8 cellular contexts compared by ENCODE assay signal in genomic region chr1:205226868-205227583, GRCh38. TPM values are rescaled to one million over a fixed set of nuclear protein-coding genes. Genes with fewer than 3 reads are reported as not detected.
DNase-seq lines count a peak whose midpoint lies in the region; ATAC-seq, FAIRE-seq and TF ChIP-seq lines count a peak whose summit lies in the region.

No MANE protein-coding gene starts in this region.

- H3K27me3 Mint-ChIP-seq in GM23338 (ENCODE audit: insufficient read depth, low read depth, poor library complexity) (peaks cover 17% of the 10 kb centered on the region), T-helper 17 cell (peaks cover 18% of the 10 kb centered on the region)

- H3K27me3 ChIP-seq in GM23338 (ENCODE audit: insufficient read depth) (peaks cover 12% of the 10 kb centered on the region), fibroblast of lung (ENCODE audit: control insufficient read depth, insufficient read depth, low read length) (no peaks in the 10 kb centered on the region), pancreas (no peaks in the 10 kb centered on the region)

- POLR2A ChIA-PET in HEK293T (lab: Yijun Ruan, JAX), result interaction anchor here (0.7 to 3.4 kb wide), 12 partner anchors 9 to 105 kb away, joined by 3 to 16 read pairs (median 4); partner anchors contain the start of genes DSTYK and RBBP5

- H3F3A ChIP-seq in GM23338 (replicated peaks; ENCODE audit: low read depth), result peaks cover 17% of the 10 kb centered on the region; the same call in 1 of the 2 replicates

- H3K4me3 Mint-ChIP-seq in GM23338, result peak overlapping the region; percentile 79
- H3K4me3 Mint-ChIP-seq in T-helper 17 cell, result peak overlapping the region; percentile 77

- H3K4me3 ChIP-seq in GM23338 (peak overlapping the region; percentile 61), fibroblast of lung (replicated peaks in 1 of 4; ENCODE audit: control extremely low read depth in 1 of 4, insufficient read depth in 1 of 4, low read depth in 3 of 4, low read length in 4 of 4) (peak overlapping the region; percentile 61 to 81 (median 75)), pancreas (peak overlapping the region; percentile 28 to 59 (median 45))

- ATAC-seq in GM23338, result peak; percentile 31
- no peak for ATAC-seq in T-helper 17 cell
- ATAC-seq in pancreas, result peak in 1 of 4 donors; percentile 5

- peak; percentile 40 for DNase-seq in A172 (ENCODE audit: low spot score)
- DNase-seq in GM23338 (ENCODE audit: low spot score), result no peak
- no peak for DNase-seq in T-helper 17 cell
- peak; percentile 33 to 68 for DNase-seq in fibroblast of lung (ENCODE audit: low read depth in 2 of 2)
- no peak for DNase-seq in pancreas
- no peak for DNase-seq in dedifferentiated amniotic fluid mesenchymal stem cell (ENCODE audit: extremely low spot score)
- no peak for DNase-seq in HEK293T (ENCODE audit: extremely low spot score)
- no peak for DNase-seq in AML-193 (lab: John Stamatoyannopoulos, UW)

- TF ChIP-seq CTCF in GM23338 (conservative IDR thresholded peaks at IDR 0.05; ENCODE audit: low read depth in 2 of 2) (no peak), fibroblast of lung (conservative IDR thresholded peaks at IDR 0.05 in 1 of 2, IDR thresholded peaks at IDR 0.05 in 1 of 2; ENCODE audit: low read depth in 1 of 2, low read length in 2 of 2) (no peak), pancreas (IDR thresholded peaks at IDR 0.05) (no peak)

- no peak for FAIRE-seq in pancreas (lab: Jason Lieb, UNC)

- no peaks in the 10 kb centered on the region for H3K9me3 Mint-ChIP-seq in GM23338

- H3K4me2 ChIP-seq in GM23338 (peak overlapping the region; percentile 86), fibroblast of lung (ENCODE audit: extremely low read depth, insufficient read depth, low read length) (peak overlapping the region; percentile 88)

- WGBS in pancreas, 2 donors, result 11 to 16% methylated on average over 8 of the region's 8 CpGs

- H3K79me2 ChIP-seq in GM23338 (replicated peaks; ENCODE audit: insufficient read depth), result 0 out of 2 replicates have a peak, but pooled peaks cover 5% of the 10 kb centered on the region
- no peaks in the 10 kb centered on the region for H3K79me2 ChIP-seq in fibroblast of lung (ENCODE audit: control insufficient read depth, insufficient read depth, low read length)

- CTCF ChIA-PET in HEK293T (lab: Yijun Ruan, JAX), result interaction anchor here (0.9 to 1.3 kb wide), 3 partner anchors 9 to 86 kb away, joined by 3 to 5 read pairs (median 3); no protein-coding TSS in a partner anchor

- H2AFZ ChIP-seq in GM23338 (peak overlapping the region; percentile 48; the same call in 1 of the 2 replicates), fibroblast of lung (ENCODE audit: low read length) (peak overlapping the region; percentile 46)

- H3K36me3 ChIP-seq in GM23338 (ENCODE audit: insufficient read depth) (no peaks in the 10 kb centered on the region), fibroblast of lung (ENCODE audit: control insufficient read depth, insufficient read depth, low read length) (no peaks in the 10 kb centered on the region), pancreas (no peaks in the 10 kb centered on the region)

- H3K4me1 Mint-ChIP-seq in GM23338 (peaks cover 34% of the 10 kb centered on the region), T-helper 17 cell (peaks cover 24% of the 10 kb centered on the region)

- no peaks in the 10 kb centered on the region for H3K9me3 ChIP-seq in T-helper 17 cell (ENCODE audit: control insufficient read depth, low read length, poor library complexity, severe bottlenecking)
- H3K9me3 ChIP-seq in fibroblast of lung (ENCODE audit: control insufficient read depth, insufficient read depth, low read depth, low read length), result no peaks in the 10 kb centered on the region
- H3K9me3 ChIP-seq in pancreas, result no peaks in the 10 kb centered on the region

- H3K27ac ChIP-seq in GM23338 (ENCODE audit: low read depth) (peak overlapping the region; percentile 70; the same call in 1 of the 2 replicates), fibroblast of lung (ENCODE audit: insufficient read depth, low read length) (no peak overlapping the region), pancreas (no peak overlapping the region)

- H3K27ac Mint-ChIP-seq in GM23338 (peak overlapping the region; percentile 80), T-helper 17 cell (peak overlapping the region; percentile 24)

- H3K4me1 ChIP-seq in GM23338 (ENCODE audit: insufficient read depth) (peaks cover 19% of the 10 kb centered on the region), fibroblast of lung (ENCODE audit: control insufficient read depth, extremely low read depth, insufficient read depth, low read length) (peaks cover 4% of the 10 kb centered on the region), pancreas (peaks cover 0 to 10% (median 3%) of the 10 kb centered on the region in 3 donors)

- no peaks in the 10 kb centered on the region for H3K9me2 ChIP-seq in GM23338 (ENCODE audit: insufficient read depth)

- H3K9ac ChIP-seq in fibroblast of lung (ENCODE audit: insufficient read depth, low read length), result no peak overlapping the region

- H4K20me1 ChIP-seq in GM23338 (replicated peaks; ENCODE audit: insufficient read depth) (no peaks in the 10 kb centered on the region; the same call in 1 of the 2 replicates), fibroblast of lung (ENCODE audit: control insufficient read depth, extremely low read depth, insufficient read depth, low read length) (no peaks in the 10 kb centered on the region)

- intact Hi-C loops in pancreas (cut with DNase I), result no loop called here

- H3K36me3 Mint-ChIP-seq in GM23338 (ENCODE audit: low read depth) (no peaks in the 10 kb centered on the region), T-helper 17 cell (ENCODE audit: low read depth) (no peaks in the 10 kb centered on the region)

TF ChIP-seq in GM23338, 12 proteins besides CTCF, POLR2A, EP300 and RAD21 (continues in another document):
- no peak for TF ChIP-seq EZH2phosphoT487 (IDR thresholded peaks at IDR 0.05; ENCODE audit: unreplicated experiment)

TF ChIP-seq in HEK293T, 16 proteins besides CTCF, POLR2A, EP300 and RAD21:
- TF ChIP-seq FOXA1 (IDR thresholded peaks at IDR 0.05) (no peak), ELF4 (IDR thresholded peaks at IDR 0.05) (no peak), ARNT (IDR thresholded peaks at IDR 0.05) (no peak), PKNOX1 (IDR thresholded peaks at IDR 0.05) (no peak), L3MBTL2 (conservative IDR thresholded peaks at IDR 0.05) (no peak), TARDBP (IDR thresholded peaks at IDR 0.05) (no peak), FOXK2 (IDR thresholded peaks at IDR 0.05) (no peak), ZNF384 (IDR thresholded peaks at IDR 0.05) (no peak), CTBP1 (IDR thresholded peaks at IDR 0.05; ENCODE audit: borderline replicate concordance) (no peak), FOXM1 (IDR thresholded peaks at IDR 0.05; ENCODE audit: borderline replicate concordance) (no peak), LEF1 (IDR thresholded peaks at IDR 0.05; ENCODE audit: borderline replicate concordance) (no peak), SUZ12 (IDR thresholded peaks at IDR 0.05) (no peak), HDGF (IDR thresholded peaks at IDR 0.05; ENCODE audit: borderline replicate concordance) (no peak), NFRKB (IDR thresholded peaks at IDR 0.05) (no peak), BHLHE40 (IDR thresholded peaks at IDR 0.05; ENCODE audit: borderline replicate concordance) (no peak), SP1 (IDR thresholded peaks at IDR 0.05) (no peak)

RNA-seq across cellular contexts. Expression of gene TMCC2, which starts 0.7 kb away (rescaled TPM):
- 8.1 and 11.9 TPM in 2 replicates for total RNA-seq in A172 (2014; rRNA removed; shearing (Covaris generic))
- total RNA-seq in GM23338 (2014; rRNA removed; shearing (Covaris generic)), result 9.9 and 11.8 TPM in 2 replicates
- polyA plus RNA-seq in GM23338 (2016; fragmentation: Nextera tagmentation; extraction: Ambion mirVana) (2.6 and 3.1 TPM in 2 replicates), fibroblast of lung (2.3 and 2.5 TPM in 2 replicates), pancreas (1 to 10 TPM; 2.6 to 4.3 TPM)
- total RNA-seq in T-helper 17 cell (10 to 100 TPM in 1 of 2 donors, under 1 TPM in 1; 0.65 to 10.2 TPM), fibroblast of lung (4.1 and 6.9 TPM in 2 replicates), pancreas (1 to 10 TPM in 3 of 6 donors, under 1 TPM in 3; 0.55 to 1.8 (median 0.94) TPM)
- 2.9 and 3.3 TPM in 2 replicates for polyA plus RNA-seq in fibroblast of lung (2012)
- 3.8 and 9.3 TPM in 2 replicates for polyA minus RNA-seq in fibroblast of lung (ENCODE audit: low replicate concordance)

RNA-seq across cellular contexts. Expression of gene DSTYK, which starts 15.5 kb away (rescaled TPM):
- 12.3 and 13.9 TPM in 2 replicates for total RNA-seq in A172 (2014; rRNA removed; shearing (Covaris generic))
- 8.2 and 10.7 TPM in 2 replicates for total RNA-seq in GM23338 (2014; rRNA removed; shearing (Covaris generic))
- 5.5 and 6.1 TPM in 2 replicates for polyA plus RNA-seq in GM23338 (2016; fragmentation: Nextera tagmentation; extraction: Ambion mirVana)
- 10 to 100 TPM; 10.5 to 13.5 TPM for total RNA-seq in T-helper 17 cell
- 24.9 and 42.6 TPM in 2 replicates for total RNA-seq in fibroblast of lung
- 20.6 and 24.5 TPM in 2 replicates for polyA plus RNA-seq in fibroblast of lung
- polyA plus RNA-seq in fibroblast of lung (2012), result 13.4 and 17.6 TPM in 2 replicates
- 11.4 and 14.1 TPM in 2 replicates for polyA minus RNA-seq in fibroblast of lung (ENCODE audit: low replicate concordance)
- 1 to 10 TPM; 3.5 to 9.0 (median 4.7) TPM for total RNA-seq in pancreas
- 1 to 10 TPM; 2.9 to 4.3 TPM for polyA plus RNA-seq in pancreas

Comparison
In these comparisons a context has a peak if more than half of its experiments do, and no peak if none do; other contexts are left out.
1. DNase-seq: peak in A172 (single experiment) and fibroblast of lung (2 of 2); none in GM23338 (single experiment), T-helper 17 cell (0 of 3), pancreas (0 of 6), dedifferentiated amniotic fluid mesenchymal stem cell (single experiment), HEK293T (single experiment) and AML-193 (0 of 2).
2. Peak in every context shown above with its lines, with median percentiles within 50 percentile points of each other: H3K4me3 ChIP-seq.